Comparison of ENCODE assay signal across 29 cellular contexts in the genomic region with DNA sequence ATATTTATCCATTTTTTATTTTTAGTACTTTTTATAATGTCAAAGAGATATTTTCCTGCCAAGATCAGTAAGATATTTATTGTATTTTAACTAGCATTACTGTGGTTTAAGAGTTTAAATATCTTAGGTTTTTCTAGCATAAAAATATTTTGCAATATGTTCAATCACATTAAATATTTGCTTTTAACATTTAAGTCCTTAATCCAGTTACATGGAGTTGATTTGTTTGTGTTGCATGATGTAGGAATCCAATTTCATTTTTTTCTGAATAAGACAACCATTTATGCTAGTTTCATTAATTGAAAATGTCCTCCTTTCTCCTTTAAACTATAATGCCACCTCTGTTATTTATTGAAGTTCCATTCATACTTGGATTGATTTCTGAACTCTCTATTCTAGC. TPM values are rescaled to one million over a fixed set of nuclear protein-coding genes. Genes with fewer than 3 reads are reported as not detected.
A peak's percentile ranks its signal among the peaks of the same experiment; 100 is the strongest.
DNase-seq lines count a peak whose midpoint lies in the region; ATAC-seq, FAIRE-seq and TF ChIP-seq lines count a peak whose summit lies in the region.
"Had no signal": no experiment of that assay in that cellular context is flagged by ENCODE, and none has a peak within 500 bp of the region (broad histone marks: within the 10 kb centered on the region; RNA-seq: fewer than 3 reads in every experiment).

No MANE protein-coding gene starts in this region.

- no peaks in the 10 kb centered on the region for H3K36me3 ChIP-seq in K562 (ENCODE audit: control insufficient read depth, insufficient read depth, low read length)
- H3K36me3 ChIP-seq in mesenchymal stem cell (ENCODE audit: control insufficient read depth in 1 of 2, insufficient read depth in 2 of 2, low read depth in 1 of 2, low read length in 2 of 2): no peaks in the 10 kb centered on the region
- no peaks in the 10 kb centered on the region for H3K36me3 ChIP-seq in BE2C
- H3K36me3 ChIP-seq: BLaER1 treated with 17β-estradiol and CSF1 and Interleukin-3, amounts not matched to agents 10 nM and 100 nM; SJCRH30 had no signal

- no peak overlapping the region for H2AFZ ChIP-seq in K562 (ENCODE audit: low read depth, low read length)
- H2AFZ ChIP-seq in mesenchymal stem cell (ENCODE audit: low read depth, low read length): no peak overlapping the region

- BruUV-seq in K562 (replicated peaks; lab: Mats Ljungman, UMichigan): no TSS peak

- H3K4me3 Mint-ChIP-seq in HFFc6: peak overlapping the region; percentile 6; the same call in 1 of the 2 replicates
- H3K4me3 Mint-ChIP-seq: CD4-positive, alpha-beta T cell had no signal

- intact Hi-C loops in K562 (cut with micrococcal nuclease): no loop called here

- no peak overlapping the region for H4K91ac ChIP-seq in mesenchymal stem cell (ENCODE audit: low read length)

- TF ChIP-seq EP300 in A549 (IDR thresholded peaks at IDR 0.05) (no peak), K562 (IDR thresholded peaks at IDR 0.05; ENCODE audit: low read length) (no peak)

- no peak overlapping the region for H4K8ac ChIP-seq in mesenchymal stem cell (ENCODE audit: low read length)

- no peaks in the 10 kb centered on the region for H3K79me1 ChIP-seq in mesenchymal stem cell (replicated peaks; ENCODE audit: low read length, poor library complexity, severe bottlenecking)

- H3K4ac ChIP-seq in mesenchymal stem cell (ENCODE audit: low read depth in 1 of 2, low read length in 2 of 2): no peak overlapping the region

- in situ Hi-C loops in K562 (cut with MboI): no loop called here

- no peak overlapping the region for H2BK5ac ChIP-seq in mesenchymal stem cell (ENCODE audit: low read depth, low read length, poor library complexity, severe bottlenecking)

- H3K4me3 ChIP-seq in A549 (no peak overlapping the region), K562 (no peak overlapping the region), mesenchymal stem cell (ENCODE audit: insufficient read depth in 1 of 2, low read depth in 1 of 2, low read length in 2 of 2) (no peak overlapping the region), BE2C (ENCODE audit: low read depth, low read length) (no peak overlapping the region)
- H3K4me3 ChIP-seq: BLaER1 treated with 17β-estradiol and CSF1 and Interleukin-3, amounts not matched to agents 10 nM and 100 nM; GM12878; SJCRH30 had no signal

- no peak for TF ChIP-seq RAD21 in A549 (conservative IDR thresholded peaks at IDR 0.05 in 1 of 2, IDR thresholded peaks at IDR 0.05 in 1 of 2)
- no peak for TF ChIP-seq RAD21 in K562 (CRISPR knock-in tag; conservative IDR thresholded peaks at IDR 0.05 in 1 of 2, IDR thresholded peaks at IDR 0.05 in 1 of 2)

- H3K14ac ChIP-seq in mesenchymal stem cell (ENCODE audit: low read length in 2 of 2): no peak overlapping the region

- no peak for FAIRE-seq in A549 (lab: Jason Lieb, UNC)
- no peak for FAIRE-seq in K562 (lab: Jason Lieb, UNC)
- FAIRE-seq: GM12878, H1 had no signal

- H2BK12ac ChIP-seq in mesenchymal stem cell (ENCODE audit: low read length in 2 of 2): no peak overlapping the region

- CTCF ChIA-PET in A549 (lab: Yijun Ruan, JAX) (interaction anchor here (1.0 kb wide), 1 partner anchor 40 kb away, joined by 4 read pairs; no protein-coding TSS in a partner anchor), K562 (lab: Yijun Ruan, JAX; ENCODE audit: low intra/inter-chr PET ratio) (interaction anchor here (0.5 kb wide), 1 partner anchor 744 kb away, joined by 3 read pairs; no protein-coding TSS in a partner anchor)

- H3K9me3 Mint-ChIP-seq in HFFc6: no peaks in the 10 kb centered on the region

- H3K79me2 ChIP-seq in K562 (ENCODE audit: control insufficient read depth, insufficient read depth, low read length): no peaks in the 10 kb centered on the region

- H3K9me3 ChIP-seq in A549 (no peaks in the 10 kb centered on the region), K562 (replicated peaks; ENCODE audit: control insufficient read depth, insufficient read depth, low read depth, low read length) (no peaks in the 10 kb centered on the region), mesenchymal stem cell (ENCODE audit: control insufficient read depth, low read length) (no peaks in the 10 kb centered on the region), BE2C (no peaks in the 10 kb centered on the region)
- H3K9me3 ChIP-seq: SJCRH30 had no signal

- H3K27ac ChIP-seq in A549: peak overlapping the region in 1 of 2 experiments; percentile 21; a peak in 1 of 6 replicates
- no peak overlapping the region for H3K27ac ChIP-seq in K562 (ENCODE audit: extremely low read depth, low read depth, low read length)
- H3K27ac ChIP-seq in mesenchymal stem cell (ENCODE audit: low read length, poor library complexity, severe bottlenecking): no peak overlapping the region
- H3K27ac ChIP-seq: BLaER1 treated with 17β-estradiol and CSF1 and Interleukin-3, amounts not matched to agents 10 nM and 100 nM; HL-60; SJCRH30 had no signal

- H3K27me3 ChIP-seq in K562 (ENCODE audit: control insufficient read depth in 2 of 2, insufficient read depth in 2 of 2, low read length in 2 of 2): no peaks in the 10 kb centered on the region
- no peaks in the 10 kb centered on the region for H3K27me3 ChIP-seq in mesenchymal stem cell (ENCODE audit: control insufficient read depth in 1 of 2, insufficient read depth in 1 of 2, low read length in 2 of 2)
- no peaks in the 10 kb centered on the region; the same call in 1 of the 2 replicates for H3K27me3 ChIP-seq in BE2C
- H3K27me3 ChIP-seq: BLaER1 treated with 17β-estradiol and CSF1 and Interleukin-3, amounts not matched to agents 10 nM and 100 nM; SJCRH30 had no signal

- ATAC-seq in A549 (no peak), K562 (no peak), HG02798 (IDR thresholded peaks at IDR 0.05; ENCODE audit: poor library complexity, unreplicated experiment) (no peak)
- ATAC-seq: GM12878, PC-3, Right ventricle myocardium inferior had no signal

- H3K4me1 ChIP-seq in A549 (peaks cover 40% of the 10 kb centered on the region), K562 (replicated peaks in 1 of 2; ENCODE audit: control insufficient read depth in 2 of 2, insufficient read depth in 2 of 2, low read length in 2 of 2) (no peaks in the 10 kb centered on the region), mesenchymal stem cell (ENCODE audit: control insufficient read depth, insufficient read depth, low read depth, low read length) (no peaks in the 10 kb centered on the region), BE2C (no peaks in the 10 kb centered on the region)

- H3K23ac ChIP-seq in mesenchymal stem cell (ENCODE audit: low read length in 2 of 2): no peak overlapping the region

- H3K9me1 ChIP-seq in K562 (ENCODE audit: control insufficient read depth, insufficient read depth, low read length): no peaks in the 10 kb centered on the region

- peaks cover 9% of the 10 kb centered on the region for H3K36me3 Mint-ChIP-seq in HFFc6 (ENCODE audit: low read depth)

- H3K9ac ChIP-seq in K562 (ENCODE audit: insufficient read depth in 1 of 2, low read depth in 2 of 2, low read length in 2 of 2) (no peak overlapping the region), mesenchymal stem cell (ENCODE audit: low read length) (peak overlapping the region; percentile 24)
- H3K9ac ChIP-seq: BLaER1 treated with 17β-estradiol and CSF1 and Interleukin-3, amounts not matched to agents 10 nM and 100 nM had no signal

- H2BK120ac ChIP-seq in mesenchymal stem cell (ENCODE audit: low read depth, low read length): no peak overlapping the region

- no peak overlapping the region for H3K18ac ChIP-seq in mesenchymal stem cell (ENCODE audit: low read depth in 1 of 2, low read length in 2 of 2)

- POLR2A ChIA-PET in A549 (lab: Yijun Ruan, JAX) (no interaction called here), K562 (lab: Yijun Ruan, JAX) (no interaction called here)

- no peak overlapping the region for H2AK5ac ChIP-seq in mesenchymal stem cell (ENCODE audit: low read length, severe bottlenecking)

- DNase-seq in A549 (ENCODE audit: low read depth in 1 of 2, low spot score in 1 of 2): no peak
- DNase-seq in HFFc6: no peak
- no peak for DNase-seq in K562 (ENCODE audit: extremely low read depth in 1 of 4, low spot score in 3 of 4)
- DNase-seq in mesenchymal stem cell: no peak
- no peak for DNase-seq in T-helper 1 cell
- no peak for DNase-seq in activated CD4-positive, alpha-beta T cell treated with anti-CD3 and anti-CD28 coated beads for 48 hours
- DNase-seq in BE2C: no peak
- DNase-seq: 8988T; CD4-positive, alpha-beta T cell; EL; GDM1; HCEC 1CT; Karpas-422; NCI-H1092 treated with DMSO at 0.1 percent for 48 hours; NCI-H1436; NCI-H187; NCI-H2171 treated with DMSO at 0.1 percent for 48 hours; NCI-H345; NCI-H510A treated with DMSO at 0.1 percent for 48 hours; NCI-H774; NK-92 treated with Interleukin-12 subunit alpha and Interleukin-12 subunit beta, amount 100 ng/mL, for 24 hours; PC-3; SJCRH30 had no signal

- H3K4me2 ChIP-seq in A549 (peak overlapping the region; percentile 8; the same call in 1 of the 3 replicates), K562 (ENCODE audit: insufficient read depth, low read length) (no peak overlapping the region), mesenchymal stem cell (ENCODE audit: low read length, poor library complexity, severe bottlenecking) (no peak overlapping the region)
- H3K4me2 ChIP-seq: BLaER1 treated with 17β-estradiol and CSF1 and Interleukin-3, amounts not matched to agents 10 nM and 100 nM had no signal

- no peak overlapping the region for H2BK15ac ChIP-seq in mesenchymal stem cell (ENCODE audit: low read depth, poor library complexity, severe bottlenecking)

- TF ChIP-seq POLR2A in A549 (IDR thresholded peaks at IDR 0.05; ENCODE audit: low read length) (no peak), K562 (conservative IDR thresholded peaks at IDR 0.05) (no peak)

- H4K20me1 ChIP-seq in K562 (replicated peaks; ENCODE audit: control insufficient read depth, insufficient read depth, low read length): no peaks in the 10 kb centered on the region
- H4K20me1 ChIP-seq: BLaER1 treated with 17β-estradiol and CSF1 and Interleukin-3, amounts not matched to agents 10 nM and 100 nM had no signal

- H3K27ac Mint-ChIP-seq in HFFc6: peak overlapping the region; percentile 66
- H3K27ac Mint-ChIP-seq: CD4-positive, alpha-beta T cell had no signal

- H3K4me1 Mint-ChIP-seq in HFFc6 (ENCODE audit: low read depth): peaks cover 87% of the 10 kb centered on the region

- H3K27me3 Mint-ChIP-seq in HFFc6 (ENCODE audit: insufficient read depth): peaks cover 7% of the 10 kb centered on the region

- TF ChIP-seq CTCF in A549 (IDR thresholded peaks at IDR 0.05) (no peak), HFFc6 (IDR thresholded peaks at IDR 0.05) (no peak), K562 (IDR thresholded peaks at IDR 0.05 in 2 of 3, conservative IDR thresholded peaks at IDR 0.05 in 1 of 3; ENCODE audit: insufficient read depth in 2 of 3, low read depth in 1 of 3, low read length in 3 of 3) (no peak), BE2C (IDR thresholded peaks at IDR 0.05; ENCODE audit: low read depth, low read length) (no peak)

RNA-seq across cellular contexts. Expression of a gene that starts 41.8 kb away (rescaled TPM):
- polyA plus RNA-seq in A549 (2011; rRNA removed) (365 and 529 TPM in 2 replicates), A549 (2017; fragmentation: RNase III; extraction: RNeasy Plus Mini Kit Qiagen cat#74134 plus additional on column Dnase treatment) (493 to 547 TPM (median 530 TPM) in 3 replicates), K562 (2011; rRNA removed) (1.5 and 2.5 TPM in 2 replicates), K562 (2014; fragmentation: Illumina TruSeq; extraction: Trizol) (0.62 and 0.86 TPM in 2 replicates), K562 (2014; fragmentation: Nextera tagmentation; extraction: Ambion mirVana) (under 1 TPM; 0.63 to 0.82 TPM), K562 (2014; rRNA removed) (0.08 and 0.49 TPM in 2 replicates)
- polyA plus RNA-seq in A549 (2012; cell fraction: cytosol; rRNA removed): 589 and 611 TPM in 2 replicates
- polyA plus RNA-seq in A549 (2012; cell fraction: nucleus; rRNA removed): 290 and 502 TPM in 2 replicates
- 537 and 542 TPM in 2 replicates for polyA minus RNA-seq in A549 (2011; rRNA and poly(A)+ RNA removed)
- 1,000 to 10,000 TPM in 5 of 6 experiments, 100 to 1,000 TPM in 1; 938 to 1,171 (median 1,076) TPM for total RNA-seq in HFFc6 (2021; fragmentation: NEBNext Ultra II Directional; extraction: Animal tissue kit (Norgen Biotek cat#: 25700))
- total RNA-seq in K562 (2011; cell fraction: chromatin; rRNA removed; ENCODE audit: low replicate concordance): 0.79 and 1.5 TPM in 2 replicates
- 1.2 TPM in 1 of 2 replicates, not detected in the other for total RNA-seq in K562 (2011; cell fraction: nucleolus; rRNA removed)
- total RNA-seq in K562 (2011; cell fraction: nucleoplasm; rRNA removed): 1.5 TPM in 1 of 2 replicates, not detected in the other
- total RNA-seq in K562 (2014; rRNA removed) (0.08 and 1.1 TPM in 2 replicates), K562 (2014; rRNA removed; fragmentation: Illumina TruSeq; extraction: Trizol) (0.16 and 0.29 TPM in 2 replicates), K562 (2015; rRNA removed; fragmentation: Illumina TruSeq; extraction: Trizol) (0.40 and 0.64 TPM in 2 replicates), K562 (2021) (1.0 and 1.5 TPM in 2 replicates)
- polyA plus RNA-seq in K562 (2011; cell fraction: cytosol; rRNA removed): 4.8 and 4.9 TPM in 2 replicates
- polyA plus RNA-seq in K562 (2011; cell fraction: nucleus; rRNA removed): 1.9 and 3.3 TPM in 2 replicates
- polyA plus RNA-seq in K562 (2012): 0.51 and 0.55 TPM in 2 replicates
- polyA minus RNA-seq in K562 (2011; rRNA and poly(A)+ RNA removed): 3.4 and 5.0 TPM in 2 replicates
- 0.76 and 2.1 TPM in 2 replicates for polyA minus RNA-seq in K562 (2011; cell fraction: cytosol; rRNA and poly(A)+ RNA removed)
- polyA minus RNA-seq in K562 (2011; cell fraction: nucleus; rRNA and poly(A)+ RNA removed): 1.00 and 1.2 TPM in 2 replicates
- 281 TPM for polyA plus RNA-seq in mesenchymal stem cell (2013, experiment 1 of 2)
- 300 TPM for polyA plus RNA-seq in mesenchymal stem cell (2013, experiment 2 of 2)
- not detected for polyA plus RNA-seq in BE2C (2012; ENCODE audit: insufficient read depth, insufficient read length, low read depth)
- total RNA-seq: CD4-positive, alpha-beta T cell had no signal

Comparison
In these comparisons a context has a peak if more than half of its experiments do, and no peak if none do; other contexts are left out.
1. RNA of a gene that starts 41.8 kb away (total RNA-seq): 938 to 1,171 TPM in HFFc6; 0.08 to 1.5 TPM in K562; every median in the first group is over 100 times any median in the second.